In the genomic region with DNA sequence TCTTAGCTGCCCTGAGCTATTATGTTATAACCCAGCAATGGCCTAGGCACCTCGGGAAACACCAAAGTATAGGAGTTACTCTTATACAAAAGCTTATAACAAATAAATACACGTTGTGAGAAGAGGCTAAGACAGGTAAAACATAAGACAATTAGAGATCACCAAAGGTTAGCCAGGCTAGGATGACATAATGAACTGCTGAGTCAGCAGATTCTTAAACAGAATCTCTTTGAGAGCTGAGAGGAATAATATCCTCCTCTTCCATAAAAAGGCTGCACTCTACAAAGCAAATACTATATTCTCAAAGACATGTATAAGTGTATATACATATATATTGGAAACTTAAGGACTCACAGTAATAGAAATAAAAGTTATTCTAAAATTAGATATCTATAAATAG, we compare ENCODE assay signal across 24 cellular contexts. TPM values are rescaled to one million over a fixed set of nuclear protein-coding genes. Genes with fewer than 3 reads are reported as not detected.
DNase-seq lines count a peak whose midpoint lies in the region; ATAC-seq, FAIRE-seq and TF ChIP-seq lines count a peak whose summit lies in the region.
"Had no signal": no experiment of that assay in that cellular context is flagged by ENCODE, and none has a peak within 500 bp of the region (broad histone marks: within the 10 kb centered on the region; RNA-seq: fewer than 3 reads in every experiment).

No MANE protein-coding gene starts in this region.

- no peak overlapping the region for H3K9ac ChIP-seq in HepG2 (ENCODE audit: insufficient read depth, low read depth, low read length)
- H3K9ac ChIP-seq in K562 (ENCODE audit: insufficient read depth in 1 of 2, low read depth in 2 of 2, low read length in 2 of 2): no peak overlapping the region
- H3K9ac ChIP-seq in MM.1S (ENCODE audit: low read length): no peak overlapping the region
- H3K9ac ChIP-seq: BLaER1 treated with 17β-estradiol and CSF1 and Interleukin-3, amounts not matched to agents 10 nM and 100 nM; GM23248 had no signal

- no peaks in the 10 kb centered on the region for H3K27me3 ChIP-seq in HepG2 (ENCODE audit: control insufficient read depth in 1 of 2, insufficient read depth in 2 of 2, low read length in 2 of 2)
- no peaks in the 10 kb centered on the region for H3K27me3 ChIP-seq in right lobe of liver
- no peaks in the 10 kb centered on the region for H3K27me3 ChIP-seq in K562 (ENCODE audit: control insufficient read depth in 2 of 2, insufficient read depth in 2 of 2, low read length in 2 of 2)
- H3K27me3 ChIP-seq in transverse colon: no peaks in the 10 kb centered on the region
- no peaks in the 10 kb centered on the region for H3K27me3 ChIP-seq in MM.1S (replicated peaks; ENCODE audit: insufficient read depth, low read length)
- no peaks in the 10 kb centered on the region for H3K27me3 ChIP-seq in left lung
- H3K27me3 ChIP-seq: BE2C; BLaER1 treated with 17β-estradiol and CSF1 and Interleukin-3, amounts not matched to agents 10 nM and 100 nM had no signal

- H3K9me2 ChIP-seq in MM.1S (replicated peaks; ENCODE audit: insufficient read depth, low read length): no peaks in the 10 kb centered on the region

- H3K4me1 ChIP-seq in HepG2 (ENCODE audit: insufficient read depth, low read length) (peaks cover 28% of the 10 kb centered on the region), right lobe of liver (peaks cover 0 to 38% (median 16%) of the 10 kb centered on the region in 4 donors), K562 (replicated peaks in 1 of 2; ENCODE audit: control insufficient read depth in 2 of 2, insufficient read depth in 2 of 2, low read length in 2 of 2) (no peaks in the 10 kb centered on the region), transverse colon (peaks cover 0 to 60% (median 39%) of the 10 kb centered on the region in 4 donors), MM.1S (ENCODE audit: low read length) (no peaks in the 10 kb centered on the region), left lung (no peaks in the 10 kb centered on the region)
- H3K4me1 ChIP-seq: BE2C; BLaER1 treated with 17β-estradiol and CSF1 and Interleukin-3, amounts not matched to agents 10 nM and 100 nM had no signal

- BruUV-seq in HepG2 (replicated peaks; lab: Mats Ljungman, UMichigan): no TSS peak
- no TSS peak for BruUV-seq in K562 (replicated peaks; lab: Mats Ljungman, UMichigan)

- H3K9me1 ChIP-seq in K562 (ENCODE audit: control insufficient read depth, insufficient read depth, low read length): no peaks in the 10 kb centered on the region

- H3K4me2 ChIP-seq in HepG2 (ENCODE audit: low read depth, low read length) (no peak overlapping the region), K562 (ENCODE audit: insufficient read depth, low read length) (no peak overlapping the region), MM.1S (ENCODE audit: low read depth, low read length) (no peak overlapping the region)
- H3K4me2 ChIP-seq: BLaER1 treated with 17β-estradiol and CSF1 and Interleukin-3, amounts not matched to agents 10 nM and 100 nM had no signal

- H3K79me2 ChIP-seq in HepG2 (ENCODE audit: insufficient read depth, low read length) (peaks cover 32% of the 10 kb centered on the region), K562 (ENCODE audit: control insufficient read depth, insufficient read depth, low read length) (peaks cover 76% of the 10 kb centered on the region), MM.1S (ENCODE audit: low read length) (peaks cover 55% of the 10 kb centered on the region)

- TF ChIP-seq RAD21 in HepG2 (CRISPR knock-in tag; IDR thresholded peaks at IDR 0.05) (no peak), K562 (CRISPR knock-in tag; conservative IDR thresholded peaks at IDR 0.05 in 1 of 2, IDR thresholded peaks at IDR 0.05 in 1 of 2) (no peak)

- H3K36me3 ChIP-seq in HepG2 (replicated peaks in 1 of 2; ENCODE audit: control insufficient read depth in 1 of 2, insufficient read depth in 2 of 2, low read length in 2 of 2) (0 out of 5 replicates have a peak, but pooled peaks cover 0 to 4% of the 10 kb centered on the region in 2 experiments), right lobe of liver (no peaks in the 10 kb centered on the region), K562 (ENCODE audit: control insufficient read depth, insufficient read depth, low read length) (peaks cover 3% of the 10 kb centered on the region; the same call in 1 of the 3 replicates), transverse colon (no peaks in the 10 kb centered on the region), MM.1S (replicated peaks; ENCODE audit: insufficient read depth, low read length) (no peaks in the 10 kb centered on the region), left lung (no peaks in the 10 kb centered on the region)

- H3K27ac ChIP-seq in HepG2 (ENCODE audit: extremely low read length, insufficient read depth, low read length) (no peak overlapping the region), right lobe of liver (no peak overlapping the region), K562 (ENCODE audit: extremely low read depth, low read depth, low read length) (no peak overlapping the region), transverse colon (peak overlapping the region in 3 of 4 donors; percentile 67 to 83 (median 74)), MM.1S (ENCODE audit: low read length) (no peak overlapping the region), left lung (no peak overlapping the region)
- H3K27ac ChIP-seq: 22Rv1; BLaER1 treated with 17β-estradiol and CSF1 and Interleukin-3, amounts not matched to agents 10 nM and 100 nM; GM23248 had no signal

- TF ChIP-seq EP300 in HepG2 (IDR thresholded peaks at IDR 0.05; ENCODE audit: low read depth in 2 of 2, low read length in 2 of 2) (no peak), HepG2 (CRISPR knock-in tag; IDR thresholded peaks at IDR 0.05; ENCODE audit: borderline replicate concordance) (no peak), K562 (IDR thresholded peaks at IDR 0.05; ENCODE audit: low read length) (no peak), transverse colon (IDR thresholded peaks at IDR 0.05; ENCODE audit: low read depth) (no peak)

- POLR2A ChIA-PET in HepG2 (lab: Yijun Ruan, JAX) (no interaction called here), K562 (lab: Yijun Ruan, JAX) (interaction anchor here (0.7 kb wide), 1 partner anchor 36 kb away, joined by 3 read pairs; no protein-coding TSS in a partner anchor)

- 75% methylated on average over 2 of the region's 2 CpGs for WGBS in HepG2 (ENCODE audit: low lambda C conversion rate)
- WGBS in right lobe of liver (ENCODE audit: insufficient coverage, low coverage, low lambda C conversion rate, missing lambda C conversion rate): 61% methylated on average over 2 of the region's 2 CpGs
- WGBS in K562 (ENCODE audit: insufficient coverage, low coverage, missing lambda C conversion rate): 58% methylated on average over 2 of the region's 2 CpGs
- WGBS in transverse colon (ENCODE audit: low coverage in 1 of 2), 2 donors: 56 to 76% methylated on average over 2 of the region's 2 CpGs

- CTCF ChIA-PET in HepG2 (lab: Yijun Ruan, JAX; ENCODE audit: low intra/inter-chr PET ratio, low total read pairs): no interaction called here
- CTCF ChIA-PET in K562 (lab: Yijun Ruan, JAX; ENCODE audit: low intra/inter-chr PET ratio): no interaction called here

- intact Hi-C loops in HepG2 (cut with micrococcal nuclease; ENCODE audit: unreplicated experiment) (no loop called here), right lobe of liver (cut with DNase I) (no loop called here), K562 (cut with micrococcal nuclease) (loop anchor here (5.0 kb wide), 1 partner anchor 399 kb away; no protein-coding TSS in a partner anchor), transverse colon (cut with DNase I; ENCODE audit: low total_unique reads) (loop anchor here (10.0 kb wide), 1 partner anchor 56 kb away; no protein-coding TSS in a partner anchor), left lung (cut with DNase I) (loop anchor here in 1 of 2 donors (10.0 kb wide), 1 partner anchor 96 kb away; no protein-coding TSS in a partner anchor)

- ATAC-seq in HepG2 (no peak), right lobe of liver (no peak), K562 (no peak), left lung (no peak)
- ATAC-seq: GM12878, HCT116 had no signal

- H2AFZ ChIP-seq in HepG2 (ENCODE audit: low read length) (no peak overlapping the region), K562 (ENCODE audit: low read depth, low read length) (no peak overlapping the region), MM.1S (ENCODE audit: low read length) (no peak overlapping the region)
- H2AFZ ChIP-seq: GM23248 had no signal

- H4K20me1 ChIP-seq in HepG2 (ENCODE audit: insufficient read depth, low read length) (no peaks in the 10 kb centered on the region), K562 (replicated peaks; ENCODE audit: control insufficient read depth, insufficient read depth, low read length) (no peaks in the 10 kb centered on the region), MM.1S (ENCODE audit: insufficient read depth, low read length) (no peaks in the 10 kb centered on the region)

- in situ Hi-C loops in HepG2 (cut with HindIII; ENCODE audit: extremely low pct_ligation_motif_present, low pct_unique_long_range_greater_than_20kb) (no loop called here), K562 (cut with MboI) (no loop called here), transverse colon (cut with MboI; ENCODE audit: low pct_ligation_motif_present in 1 of 4, low pct_unique_long_range_greater_than_20kb in 1 of 4, low sequenced_read_pairs in 3 of 4) (no loop called here)

- FAIRE-seq in HepG2 (lab: Jason Lieb, UNC) (no peak), K562 (lab: Jason Lieb, UNC) (no peak)
- FAIRE-seq: A204.1, D721Med, GM12878, GM19239 had no signal

- TF ChIP-seq CTCF in HepG2 (CRISPR knock-in tag; IDR thresholded peaks at IDR 0.05) (no peak), right lobe of liver (IDR thresholded peaks at IDR 0.05) (no peak), K562 (IDR thresholded peaks at IDR 0.05 in 2 of 3, conservative IDR thresholded peaks at IDR 0.05 in 1 of 3; ENCODE audit: insufficient read depth in 2 of 3, low read depth in 1 of 3, low read length in 3 of 3) (no peak), transverse colon (IDR thresholded peaks at IDR 0.05) (no peak), MM.1S (IDR thresholded peaks at IDR 0.05; ENCODE audit: low read length) (no peak), left lung (IDR thresholded peaks at IDR 0.05) (no peak)

- DNase-seq in HepG2 (ENCODE audit: low spot score) (no peak), right lobe of liver (no peak), K562 (ENCODE audit: extremely low read depth in 1 of 4, low spot score in 3 of 4) (no peak), transverse colon (no peak), MM.1S (no peak), left lung (no peak)
- DNase-seq: ACHN; AML-193; BE2C; CD4-positive, alpha-beta T cell; CD8-positive, alpha-beta memory T cell; DMS 273 treated with DMSO at 0.1 percent for 48 hours; DMS79; EL; GDM1; GM23248; H9 had no signal

- H3F3A ChIP-seq in MM.1S (ENCODE audit: insufficient read depth, low read length): no peaks in the 10 kb centered on the region

- peaks cover 10% of the 10 kb centered on the region; the same call in 1 of the 2 replicates for H3K9me3 ChIP-seq in HepG2 (ENCODE audit: low read length)
- H3K9me3 ChIP-seq in right lobe of liver: peaks cover 0 to 2% (median 0%) of the 10 kb centered on the region in 4 donors
- H3K9me3 ChIP-seq in K562 (replicated peaks; ENCODE audit: control insufficient read depth, insufficient read depth, low read depth, low read length): peaks cover 10% of the 10 kb centered on the region; the same call in 1 of the 2 replicates
- H3K9me3 ChIP-seq in transverse colon: no peaks in the 10 kb centered on the region
- no peaks in the 10 kb centered on the region for H3K9me3 ChIP-seq in MM.1S (replicated peaks; ENCODE audit: insufficient read depth, low read length)
- H3K9me3 ChIP-seq in left lung: no peaks in the 10 kb centered on the region
- H3K9me3 ChIP-seq: BE2C had no signal

- no peak overlapping the region for H3K4me3 ChIP-seq in HepG2 (replicated peaks in 1 of 3; ENCODE audit: insufficient read depth in 1 of 3, low read depth in 2 of 3, low read length in 3 of 3)
- H3K4me3 ChIP-seq in right lobe of liver: no peak overlapping the region
- no peak overlapping the region for H3K4me3 ChIP-seq in K562
- H3K4me3 ChIP-seq in transverse colon: no peak overlapping the region
- H3K4me3 ChIP-seq in MM.1S (ENCODE audit: low read length): no peak overlapping the region
- H3K4me3 ChIP-seq in left lung: no peak overlapping the region
- H3K4me3 ChIP-seq: BLaER1 treated with 17β-estradiol and CSF1 and Interleukin-3, amounts not matched to agents 10 nM and 100 nM; GM12878; GM23248 had no signal

- TF ChIP-seq POLR2A in HepG2 (IDR thresholded peaks at IDR 0.05; ENCODE audit: insufficient read depth in 1 of 2, low read depth in 2 of 2, low read length in 2 of 2) (no peak), right lobe of liver (IDR thresholded peaks at IDR 0.05) (no peak), K562 (conservative IDR thresholded peaks at IDR 0.05) (no peak), transverse colon (IDR thresholded peaks at IDR 0.05) (no peak)

RNA-seq across cellular contexts. Expression of a gene that starts 37.2 kb away (rescaled TPM):
- 31.5 and 47.7 TPM in 2 replicates for total RNA-seq in HepG2 (2016; rRNA removed; fragmentation: Illumina TruSeq; extraction: Trizol)
- 7.7 and 9.3 TPM in 2 replicates for total RNA-seq in HepG2 (2016; cell fraction: cytosol; rRNA removed; fragmentation: Illumina TruSeq; extraction: Trizol; ENCODE audit: low read depth)
- total RNA-seq in HepG2 (2016; cell fraction: insoluble cytoplasmic fraction; rRNA removed; fragmentation: Illumina TruSeq; extraction: Trizol): 33.4 and 49.5 TPM in 2 replicates
- total RNA-seq in HepG2 (2016; cell fraction: membrane; rRNA removed; fragmentation: Illumina TruSeq; extraction: Trizol): 11.5 and 12.4 TPM in 2 replicates
- total RNA-seq in HepG2 (2016; cell fraction: nucleus; rRNA removed; fragmentation: Illumina TruSeq; extraction: Trizol): 45.0 and 48.7 TPM in 2 replicates
- 10.8 and 10.9 TPM in 2 replicates for polyA plus RNA-seq in HepG2 (2011; rRNA removed)
- 13.3 and 13.6 TPM in 2 replicates for polyA plus RNA-seq in HepG2 (2011; cell fraction: cytosol; rRNA removed)
- 12.0 and 12.4 TPM in 2 replicates for polyA plus RNA-seq in HepG2 (2011; cell fraction: nucleus; rRNA removed)
- polyA plus RNA-seq in HepG2 (2012): 26.9 and 28.2 TPM in 2 replicates
- 1.1 and 1.4 TPM in 2 replicates for polyA plus RNA-seq in HepG2 (2016; cell fraction: cytosol; fragmentation: Illumina TruSeq; extraction: Trizol; ENCODE audit: low read depth)
- 26.8 and 32.2 TPM in 2 replicates for polyA plus RNA-seq in HepG2 (2016; cell fraction: insoluble cytoplasmic fraction; fragmentation: Illumina TruSeq; extraction: Trizol; ENCODE audit: low read depth)
- polyA plus RNA-seq in HepG2 (2016; cell fraction: membrane; fragmentation: Illumina TruSeq; extraction: Trizol; ENCODE audit: low read depth): 3.4 and 3.7 TPM in 2 replicates
- polyA plus RNA-seq in HepG2 (2016; cell fraction: nucleus; fragmentation: Illumina TruSeq; extraction: Trizol; ENCODE audit: insufficient read depth, low read depth): 44.3 and 45.5 TPM in 2 replicates
- polyA minus RNA-seq in HepG2 (2011; rRNA and poly(A)+ RNA removed; ENCODE audit: low replicate concordance): 15.3 and 32.9 TPM in 2 replicates
- polyA minus RNA-seq in HepG2 (2011; cell fraction: cytosol; rRNA and poly(A)+ RNA removed): 24.1 and 25.6 TPM in 2 replicates
- polyA minus RNA-seq in HepG2 (2011; cell fraction: nucleus; rRNA and poly(A)+ RNA removed): 36.9 and 37.2 TPM in 2 replicates
- total RNA-seq in right lobe of liver: 10 to 100 TPM; 33.3 to 44.9 (median 36.6) TPM
- total RNA-seq in K562 (2011; cell fraction: chromatin; rRNA removed; ENCODE audit: low replicate concordance): 19.0 and 64.7 TPM in 2 replicates
- 22.7 and 26.3 TPM in 2 replicates for total RNA-seq in K562 (2011; cell fraction: nucleolus; rRNA removed)
- total RNA-seq in K562 (2011; cell fraction: nucleoplasm; rRNA removed): 35.1 and 43.4 TPM in 2 replicates
- total RNA-seq in K562 (2014; rRNA removed): 39.4 and 43.7 TPM in 2 replicates
- 31.9 and 36.8 TPM in 2 replicates for total RNA-seq in K562 (2014; rRNA removed; fragmentation: Illumina TruSeq; extraction: Trizol)
- total RNA-seq in K562 (2015; rRNA removed; fragmentation: Illumina TruSeq; extraction: Trizol): 36.0 TPM in 2 replicates
- 27.0 and 29.2 TPM in 2 replicates for total RNA-seq in K562 (2021)
- 9.3 and 12.8 TPM in 2 replicates for polyA plus RNA-seq in K562 (2011; rRNA removed)
- polyA plus RNA-seq in K562 (2011; cell fraction: cytosol; rRNA removed): 7.7 and 9.2 TPM in 2 replicates
- 16.0 and 16.9 TPM in 2 replicates for polyA plus RNA-seq in K562 (2011; cell fraction: nucleus; rRNA removed)
- polyA plus RNA-seq in K562 (2012): 29.7 TPM in 2 replicates
- polyA plus RNA-seq in K562 (2014; fragmentation: Illumina TruSeq; extraction: Trizol): 32.6 and 37.5 TPM in 2 replicates
- polyA plus RNA-seq in K562 (2014; fragmentation: Nextera tagmentation; extraction: Ambion mirVana): 10 to 100 TPM; 11.3 to 12.0 TPM
- polyA plus RNA-seq in K562 (2014; rRNA removed): 20.5 and 31.0 TPM in 2 replicates
- 41.7 and 56.2 TPM in 2 replicates for polyA minus RNA-seq in K562 (2011; rRNA and poly(A)+ RNA removed)
- 17.6 and 25.5 TPM in 2 replicates for polyA minus RNA-seq in K562 (2011; cell fraction: cytosol; rRNA and poly(A)+ RNA removed)
- 21.0 and 36.3 TPM in 2 replicates for polyA minus RNA-seq in K562 (2011; cell fraction: nucleus; rRNA and poly(A)+ RNA removed)
- total RNA-seq in transverse colon: 100 to 1,000 TPM in 2 of 4 donors, 10 to 100 TPM in 2; 87.2 to 120 (median 101) TPM
- 10 to 100 TPM; 40.6 to 41.3 TPM for total RNA-seq in left lung

Comparison
In these comparisons a context has a peak if more than half of its experiments do, and no peak if none do; other contexts are left out.
1. H3K27ac ChIP-seq: peak in transverse colon (3 of 4); none in HepG2 (single experiment), right lobe of liver (0 of 3), K562 (single experiment), MM.1S (single experiment) and left lung (0 of 2).
2. intact Hi-C loops: an anchor here in K562 (5.0 kb wide) and transverse colon (10.0 kb wide); none called in HepG2 and right lobe of liver.